1 cellular context compared by ENCODE assay signal in the genomic region with DNA sequence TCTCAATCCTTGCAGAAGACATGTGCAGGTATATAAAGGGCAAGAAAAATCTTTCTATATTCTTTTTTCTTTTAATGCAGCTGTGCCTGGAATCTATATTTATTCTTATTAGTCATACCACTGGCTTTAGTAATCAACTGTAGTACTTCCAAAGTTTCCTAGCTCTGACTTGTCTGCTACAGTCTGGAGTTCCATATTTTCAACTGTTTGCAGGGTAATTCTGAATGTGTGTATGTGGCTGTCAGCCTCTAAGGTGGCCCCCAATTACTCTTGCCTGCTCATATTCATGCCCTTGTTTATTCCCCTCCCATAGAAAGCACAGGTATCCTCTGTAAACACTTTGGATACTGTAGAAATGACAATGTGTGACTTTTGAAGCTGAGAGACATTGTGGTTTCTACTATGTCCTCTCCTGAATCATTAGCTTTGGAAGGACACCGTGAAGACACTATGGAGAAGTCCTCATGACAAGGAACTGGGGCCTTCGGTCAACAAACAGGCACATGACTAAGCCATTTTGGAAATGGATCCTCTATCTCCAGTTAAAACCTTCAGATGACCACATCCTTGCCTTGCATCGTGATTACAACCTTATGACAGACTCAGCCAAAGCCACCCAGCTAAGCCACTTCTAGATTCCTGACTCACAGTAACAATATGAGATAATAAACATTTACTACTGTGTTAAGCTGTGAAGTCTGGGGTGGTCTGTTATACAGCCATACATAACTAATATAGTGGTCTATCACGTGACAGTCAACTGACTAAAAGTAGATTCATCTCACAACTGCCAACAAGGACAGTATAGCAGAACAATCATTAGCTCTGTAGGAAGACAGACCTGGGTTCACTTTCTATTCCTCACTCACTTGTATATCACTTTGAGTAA.
TF ChIP-seq lines count a peak whose summit lies in the region.

No MANE protein-coding gene starts in this region.

TF ChIP-seq in K562, 482 proteins besides CTCF, POLR2A, EP300 and RAD21 (continued from another document and continues in another):
- TF ChIP-seq ZNF511 (CRISPR knock-in tag; IDR thresholded peaks at IDR 0.05), result no peak
- TF ChIP-seq ATF3 (IDR thresholded peaks at IDR 0.05), result peak; percentile 89
- TF ChIP-seq ATF3 (CRISPR knock-in tag; conservative IDR thresholded peaks at IDR 0.05), result no peak; the same call in 1 of the 2 replicates
- TF ChIP-seq USF2 (CRISPR knock-in tag; IDR thresholded peaks at IDR 0.05), result 0 out of 2 replicates have a peak, but pooled peaks have one; percentile 5
- no peak for TF ChIP-seq ZNF707 (CRISPR knock-in tag; conservative IDR thresholded peaks at IDR 0.05)
- TF ChIP-seq TOE1 (IDR thresholded peaks at IDR 0.05; ENCODE audit: borderline replicate concordance), result peak; percentile 95
- no peak for TF ChIP-seq TOE1 (CRISPR knock-in tag; IDR thresholded peaks at IDR 0.05; ENCODE audit: borderline replicate concordance, low read depth)
- TF ChIP-seq NFYB (IDR thresholded peaks at IDR 0.05; ENCODE audit: extremely low read depth, insufficient read length), result no peak
- TF ChIP-seq TARDBP (IDR thresholded peaks at IDR 0.05), result no peak
- peak; percentile 77 for TF ChIP-seq EP400 (IDR thresholded peaks at IDR 0.05)
- TF ChIP-seq ZNF696 (CRISPR knock-in tag; conservative IDR thresholded peaks at IDR 0.05), result no peak
- no peak for TF ChIP-seq MCM5 (IDR thresholded peaks at IDR 0.05; ENCODE audit: low read depth)
- TF ChIP-seq, protein P1, sequence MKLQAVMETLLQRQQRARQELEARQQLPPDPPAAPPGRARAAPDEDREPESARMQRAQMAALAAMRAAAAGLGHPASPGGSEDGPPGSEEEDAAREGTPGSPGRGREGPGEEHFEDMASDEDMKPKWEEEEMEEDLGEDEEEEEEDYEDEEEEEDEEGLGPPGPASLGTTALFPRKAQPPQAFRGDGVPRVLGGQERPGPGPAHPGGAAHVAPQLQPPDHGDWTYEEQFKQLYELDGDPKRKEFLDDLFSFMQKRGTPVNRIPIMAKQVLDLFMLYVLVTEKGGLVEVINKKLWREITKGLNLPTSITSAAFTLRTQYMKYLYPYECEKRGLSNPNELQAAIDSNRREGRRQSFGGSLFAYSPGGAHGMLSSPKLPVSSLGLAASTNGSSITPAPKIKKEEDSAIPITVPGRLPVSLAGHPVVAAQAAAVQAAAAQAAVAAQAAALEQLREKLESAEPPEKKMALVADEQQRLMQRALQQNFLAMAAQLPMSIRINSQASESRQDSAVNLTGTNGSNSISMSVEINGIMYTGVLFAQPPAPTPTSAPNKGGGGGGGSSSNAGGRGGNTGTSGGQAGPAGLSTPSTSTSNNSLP (IDR thresholded peaks at IDR 0.05; ENCODE audit: borderline replicate concordance, low read depth, low read length), result peak; percentile 91
- TF ChIP-seq ATF1 (CRISPR knock-in tag; IDR thresholded peaks at IDR 0.05), result no peak
- TF ChIP-seq ATF1 (tag; IDR thresholded peaks at IDR 0.05), result peak; percentile 73
- peak; percentile 83 for TF ChIP-seq NFRKB (IDR thresholded peaks at IDR 0.05; ENCODE audit: low read depth)
- TF ChIP-seq, protein P2, sequence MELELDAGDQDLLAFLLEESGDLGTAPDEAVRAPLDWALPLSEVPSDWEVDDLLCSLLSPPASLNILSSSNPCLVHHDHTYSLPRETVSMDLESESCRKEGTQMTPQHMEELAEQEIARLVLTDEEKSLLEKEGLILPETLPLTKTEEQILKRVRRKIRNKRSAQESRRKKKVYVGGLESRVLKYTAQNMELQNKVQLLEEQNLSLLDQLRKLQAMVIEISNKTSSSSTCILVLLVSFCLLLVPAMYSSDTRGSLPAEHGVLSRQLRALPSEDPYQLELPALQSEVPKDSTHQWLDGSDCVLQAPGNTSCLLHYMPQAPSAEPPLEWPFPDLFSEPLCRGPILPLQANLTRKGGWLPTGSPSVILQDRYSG (tag; conservative IDR thresholded peaks at IDR 0.05; ENCODE audit: low read depth), result peak; percentile 89; the same call in 1 of the 2 replicates
- TF ChIP-seq ZNF445 (CRISPR knock-in tag; IDR thresholded peaks at IDR 0.05; ENCODE audit: low read depth), result 0 out of 2 replicates have a peak, but pooled peaks have one; percentile 11
- TF ChIP-seq PRDM10 (IDR thresholded peaks at IDR 0.05; ENCODE audit: partially characterized antibody), result peak; percentile 39
- no peak for TF ChIP-seq NR4A1 (CRISPR knock-in tag; IDR thresholded peaks at IDR 0.05)
- peak; percentile 86 for TF ChIP-seq NR4A1 (tag; IDR thresholded peaks at IDR 0.05)
- TF ChIP-seq ZNF121 (CRISPR knock-in tag; conservative IDR thresholded peaks at IDR 0.05), result no peak
- no peak for TF ChIP-seq TAF15 (IDR thresholded peaks at IDR 0.05; ENCODE audit: low read depth, low read length)
- no peak for TF ChIP-seq MYNN (IDR thresholded peaks at IDR 0.05)
- no peak for TF ChIP-seq MYNN (CRISPR knock-in tag; IDR thresholded peaks at IDR 0.05)
- no peak for TF ChIP-seq SMARCA5 (IDR thresholded peaks at IDR 0.05)
- TF ChIP-seq MITF (IDR thresholded peaks at IDR 0.05), result peak; percentile 89
- TF ChIP-seq, protein P3, sequence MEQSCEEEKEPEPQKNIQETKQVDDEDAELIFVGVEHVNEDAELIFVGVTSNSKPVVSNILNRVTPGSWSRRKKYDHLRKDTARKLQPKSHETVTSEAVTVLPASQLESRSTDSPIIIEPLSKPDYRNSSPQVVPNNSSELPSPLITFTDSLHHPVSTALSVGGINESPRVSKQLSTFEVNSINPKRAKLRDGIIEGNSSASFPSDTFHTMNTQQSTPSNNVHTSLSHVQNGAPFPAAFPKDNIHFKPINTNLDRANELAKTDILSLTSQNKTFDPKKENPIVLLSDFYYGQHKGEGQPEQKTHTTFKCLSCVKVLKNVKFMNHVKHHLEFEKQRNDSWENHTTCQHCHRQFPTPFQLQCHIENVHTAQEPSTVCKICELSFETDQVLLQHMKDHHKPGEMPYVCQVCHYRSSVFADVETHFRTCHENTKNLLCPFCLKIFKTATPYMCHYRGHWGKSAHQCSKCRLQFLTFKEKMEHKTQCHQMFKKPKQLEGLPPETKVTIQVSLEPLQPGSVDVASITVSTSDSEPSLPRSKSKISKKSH (CRISPR knock-in tag; IDR thresholded peaks at IDR 0.05), result no peak
- no peak for TF ChIP-seq RBM25 (IDR thresholded peaks at IDR 0.05; ENCODE audit: low read depth, low read length, severe bottlenecking)
- TF ChIP-seq, protein P4, sequence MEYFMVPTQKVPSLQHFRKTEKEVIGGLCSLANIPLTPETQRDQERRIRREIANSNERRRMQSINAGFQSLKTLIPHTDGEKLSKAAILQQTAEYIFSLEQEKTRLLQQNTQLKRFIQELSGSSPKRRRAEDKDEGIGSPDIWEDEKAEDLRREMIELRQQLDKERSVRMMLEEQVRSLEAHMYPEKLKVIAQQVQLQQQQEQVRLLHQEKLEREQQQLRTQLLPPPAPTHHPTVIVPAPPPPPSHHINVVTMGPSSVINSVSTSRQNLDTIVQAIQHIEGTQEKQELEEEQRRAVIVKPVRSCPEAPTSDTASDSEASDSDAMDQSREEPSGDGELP (CRISPR knock-in tag; IDR thresholded peaks at IDR 0.05; ENCODE audit: borderline replicate concordance), result no peak; the same call in 1 of the 2 replicates
- TF ChIP-seq ZSCAN29 (IDR thresholded peaks at IDR 0.05), result no peak
- no peak for TF ChIP-seq E2F3 (CRISPR knock-in tag; IDR thresholded peaks at IDR 0.05)
- TF ChIP-seq NCOA1 (IDR thresholded peaks at IDR 0.05; ENCODE audit: low read depth), result peak; percentile 22; the same call in 1 of the 2 replicates
- no peak for TF ChIP-seq STAT5B (CRISPR knock-in tag; IDR thresholded peaks at IDR 0.05)
- no peak for TF ChIP-seq HNRNPL (IDR thresholded peaks at IDR 0.05; ENCODE audit: low read depth, low read length)
- TF ChIP-seq JUND (IDR thresholded peaks at IDR 0.05; ENCODE audit: borderline replicate concordance, low read depth, low read length), result peak; percentile 89
- TF ChIP-seq JUND (tag; IDR thresholded peaks at IDR 0.05; ENCODE audit: borderline replicate concordance, low read depth, low read length), result peak; percentile 89; the same call in 2 of the 3 replicates
- TF ChIP-seq SETDB1 (IDR thresholded peaks at IDR 0.05; ENCODE audit: low read length), result no peak
- no peak for TF ChIP-seq ZNF586 (CRISPR knock-in tag; conservative IDR thresholded peaks at IDR 0.05)
- TF ChIP-seq SREBF2 (CRISPR knock-in tag; IDR thresholded peaks at IDR 0.05), result no peak
